Comparison of ENCODE assay signal across 18 cellular contexts in genomic region chr4:13436962-13437361, GRCh38.
"Had no signal": no experiment of that assay in that cellular context is flagged by ENCODE, and none has a peak within 500 bp of the region (broad histone marks: within the 10 kb centered on the region; RNA-seq: fewer than 3 reads in every experiment).

No MANE protein-coding gene starts in this region.

- DNase-seq: IMR-90, Kasumi-1, KG1, NCI-H1092, NCI-H1105 treated with DMSO at 0.1 percent for 48 hours, NCI-H1417 treated with DMSO at 0.1 percent for 48 hours, NCI-H146, NCI-H1694 treated with DMSO at 0.1 percent for 48 hours, NCI-H1930, NCI-H2081, NCI-H2107, NCI-H2227 treated with DMSO at 0.1 percent for 48 hours, NCI-H524, NCI-H69, NCI-H82, SHP77, SK-N-SH had no signal

- ATAC-seq: HepG2 had no signal
